ENCODE assay signal across 16 cellular contexts in the genomic region with DNA sequence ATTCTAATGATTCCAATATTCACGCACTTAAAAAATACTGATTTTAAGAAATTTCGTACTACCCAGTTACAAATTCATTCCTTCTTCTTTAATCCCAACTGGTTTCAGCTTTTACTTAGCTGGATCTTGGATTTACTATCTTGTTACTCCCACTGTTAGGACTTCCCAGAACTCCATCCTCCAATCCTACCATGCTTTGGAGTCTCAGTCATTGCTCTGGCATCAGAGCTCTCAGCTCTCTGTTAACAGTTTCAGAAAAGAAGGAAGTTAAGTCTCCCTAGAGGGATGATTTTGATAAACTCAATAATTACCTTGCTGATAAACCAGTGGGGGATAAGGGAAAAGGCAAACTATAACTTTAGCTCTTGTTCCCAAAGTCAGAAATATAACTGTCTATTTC. TPM values are rescaled to one million over a fixed set of nuclear protein-coding genes. Genes with fewer than 3 reads are reported as not detected.
DNase-seq lines count a peak whose midpoint lies in the region; ATAC-seq lines count a peak whose summit lies in the region.
"Had no signal": no experiment of that assay in that cellular context is flagged by ENCODE, and none has a peak within 500 bp of the region (broad histone marks: within the 10 kb centered on the region; RNA-seq: fewer than 3 reads in every experiment).

No MANE protein-coding gene starts in this region.

- H3K9me3 ChIP-seq in BLaER1 = no peaks in the 10 kb centered on the region
- H3K9me3 ChIP-seq: SK-N-SH had no signal

- peaks cover 91% of the 10 kb centered on the region for H4K20me1 ChIP-seq in BLaER1

- no peak overlapping the region; the same call in 1 of the 2 replicates for H3K4me2 ChIP-seq in BLaER1
- H3K4me2 ChIP-seq: SK-N-SH had no signal

- H3K27me3 ChIP-seq in BLaER1 = no peaks in the 10 kb centered on the region

- H3K36me3 ChIP-seq in BLaER1 = peaks cover 52% of the 10 kb centered on the region

- DNase-seq in EH (ENCODE audit: low read depth) (peak; percentile 41), OCI-M1 (lab: John Stamatoyannopoulos, UW) (peak; percentile 13), fibroblast of peridontal ligament (ENCODE audit: extremely low read depth) (peak; percentile 40), left lobe of liver (ENCODE audit: low spot score) (no peak), globus pallidus (ENCODE audit: low spot score) (no peak), NCI-H774 (lab: John Stamatoyannopoulos, UW) (no peak)
- no peak for DNase-seq in activated CD4-positive, CD25-positive, alpha-beta regulatory T cell (lab: John Stamatoyannopoulos, UW)
- DNase-seq: COR-L47, H9, MV-4-11, NCI-H1417 treated with DMSO at 0.1 percent for 48 hours, NCI-H2029 treated with DMSO at 0.1 percent for 48 hours, NCI-H510A treated with DMSO at 0.1 percent for 48 hours, SHP77, SK-N-SH had no signal

- 0 out of 2 replicates have a peak overlapping the region, but pooled peaks have one; percentile 2 for H3K9ac ChIP-seq in BLaER1
- H3K9ac ChIP-seq: SK-N-SH had no signal

- no peak overlapping the region for H3K27ac ChIP-seq in BLaER1

- H3K4me3 ChIP-seq in BLaER1 = no peak overlapping the region

- peaks cover 16% of the 10 kb centered on the region for H3K4me1 ChIP-seq in BLaER1

- ATAC-seq in left lobe of liver = no peak

RNA-seq across cellular contexts. Expression of gene PPA1, which starts 9.5 kb away (rescaled TPM):
- 59.1 TPM for total RNA-seq in left lobe of liver

RNA-seq across cellular contexts. Expression of gene SAR1A, which starts 53.4 kb away (rescaled TPM):
- total RNA-seq in left lobe of liver = 56.3 TPM

Comparison
In these comparisons a context has a peak if more than half of its experiments do, and no peak if none do; other contexts are left out.
1. DNase-seq: peak in EH (single experiment), OCI-M1 (single experiment) and fibroblast of peridontal ligament (single experiment); none in activated CD4-positive, CD25-positive, alpha-beta regulatory T cell (0 of 4), left lobe of liver (single experiment), globus pallidus (single experiment) and NCI-H774 (single experiment).